8 cellular contexts compared by ENCODE assay signal in genomic region chr10:75400163-75400768, GRCh38. TPM values are rescaled to one million over a fixed set of nuclear protein-coding genes. Genes with fewer than 3 reads are reported as not detected.
DNase-seq lines count a peak whose midpoint lies in the region; ATAC-seq and TF ChIP-seq lines count a peak whose summit lies in the region.

No MANE protein-coding gene starts in this region.

- H3K36me3 Mint-ChIP-seq in IgD-negative memory B cell (no peaks in the 10 kb centered on the region), chondrocyte (ENCODE audit: low read depth) (peaks cover 8% of the 10 kb centered on the region)

- peaks cover 63% of the 10 kb centered on the region for H3K4me1 ChIP-seq in mononuclear cell (ENCODE audit: insufficient read depth, low read length)

- H3K9me3 Mint-ChIP-seq in IgD-negative memory B cell (peaks cover 0 to 2% (median 0%) of the 10 kb centered on the region in 3 donors), chondrocyte (ENCODE audit: low read depth) (no peaks in the 10 kb centered on the region)

- H3K27ac Mint-ChIP-seq in IgD-negative memory B cell = peak overlapping the region in 1 of 3 donors; percentile 57
- peak overlapping the region; percentile 83 for H3K27ac Mint-ChIP-seq in chondrocyte (ENCODE audit: unreplicated experiment)

- peak; percentile 24 for DNase-seq in COR-L47 (lab: John Stamatoyannopoulos, UW)
- no peak for DNase-seq in chondrocyte (ENCODE audit: low spot score)
- no peak for DNase-seq in ecto neural progenitor cell (ENCODE audit: low spot score)

- H3K27me3 Mint-ChIP-seq in IgD-negative memory B cell (peaks cover 44% of the 10 kb centered on the region), chondrocyte (ENCODE audit: low read depth) (peaks cover 9% of the 10 kb centered on the region)

- peak overlapping the region; percentile 55 for H3K4me3 ChIP-seq in mononuclear cell (ENCODE audit: low read length)

- H3K4me3 Mint-ChIP-seq in IgD-negative memory B cell (peak overlapping the region; percentile 51 to 90 (median 82)), chondrocyte (ENCODE audit: unreplicated experiment) (peak overlapping the region; percentile 94)

- TF ChIP-seq CTCF in chondrocyte (IDR thresholded peaks at IDR 0.05) = peak; percentile 16

- peaks cover 54% of the 10 kb centered on the region for H3K27me3 ChIP-seq in mononuclear cell (ENCODE audit: insufficient read depth, low read length)

- H3K9me3 ChIP-seq in mononuclear cell (ENCODE audit: low read depth, low read length) = no peaks in the 10 kb centered on the region

- H3K4me1 Mint-ChIP-seq in IgD-negative memory B cell (peaks cover 8 to 18% (median 9%) of the 10 kb centered on the region in 3 donors), chondrocyte (ENCODE audit: low read depth) (peaks cover 29% of the 10 kb centered on the region)

- no peak for ATAC-seq in HG02970 (IDR thresholded peaks at IDR 0.05; ENCODE audit: low FRiP score, unreplicated experiment)
- ATAC-seq in HG03469 (IDR thresholded peaks at IDR 0.05; ENCODE audit: unreplicated experiment) = no peak
- ATAC-seq in GM19023 (IDR thresholded peaks at IDR 0.05; ENCODE audit: unreplicated experiment) = no peak

RNA-seq across cellular contexts. Expression of gene ZNF503, which starts 1.3 kb away (rescaled TPM):
- not detected for polyA plus RNA-seq in IgD-negative memory B cell
- total RNA-seq in chondrocyte = 12.3 to 26.0 TPM (median 24.8 TPM) in 3 replicates
- 4.7 TPM for total RNA-seq in mononuclear cell

RNA-seq across cellular contexts. Expression of gene LRMDA, which starts 31.2 kb away (rescaled TPM):
- not detected for polyA plus RNA-seq in IgD-negative memory B cell
- total RNA-seq in chondrocyte = 0.34 to 3.5 TPM (median 2.8 TPM) in 3 replicates
- 7.6 TPM for total RNA-seq in mononuclear cell
